Comparison of ENCODE assay signal across 1 cellular context in the genomic region with DNA sequence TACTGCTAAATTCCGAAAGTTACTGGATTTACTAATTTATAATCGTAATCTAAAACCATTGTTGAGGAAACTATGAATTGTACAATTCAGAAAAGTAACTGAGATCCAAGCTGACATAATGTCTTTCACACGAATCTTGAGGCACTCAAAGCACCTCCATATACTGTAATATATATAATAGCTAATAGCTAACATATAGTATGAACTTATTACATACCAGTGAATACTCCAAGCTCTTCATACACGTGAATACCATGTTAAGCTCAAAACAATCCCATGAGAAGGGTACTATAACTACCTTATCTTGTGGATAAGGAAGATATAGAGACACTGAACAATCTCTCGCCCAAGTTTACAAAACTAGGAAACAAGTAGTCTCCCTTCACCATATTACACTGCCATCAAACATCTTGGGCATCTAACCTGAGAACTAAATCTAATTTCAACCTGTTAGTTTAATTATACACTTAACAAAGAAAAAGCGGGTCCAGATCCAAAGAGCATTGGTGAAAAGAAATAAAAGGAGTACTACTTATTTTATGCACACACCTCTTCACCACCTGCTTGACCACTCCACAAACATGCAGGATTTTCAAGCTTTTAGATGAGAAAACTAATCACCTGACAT.
TF ChIP-seq lines count a peak whose summit lies in the region.

No MANE protein-coding gene starts in this region.

TF ChIP-seq in K562, 482 proteins besides CTCF, POLR2A, EP300 and RAD21:
- TF ChIP-seq GATAD2B (IDR thresholded peaks at IDR 0.05; ENCODE audit: borderline replicate concordance) (peak; percentile 67; the same call in 1 of the 2 replicates), ELF1 (tag; IDR thresholded peaks at IDR 0.05) (0 out of 2 replicates have a peak, but pooled peaks have one; percentile 5), BRD4 (IDR thresholded peaks at IDR 0.05) (0 out of 2 replicates have a peak, but pooled peaks have one; percentile 19), NCOA2 (IDR thresholded peaks at IDR 0.05; ENCODE audit: partially characterized antibody in 2 of 2) (peak in 1 of 2 experiments; percentile 80)
- TF ChIP-seq, protein P1, sequence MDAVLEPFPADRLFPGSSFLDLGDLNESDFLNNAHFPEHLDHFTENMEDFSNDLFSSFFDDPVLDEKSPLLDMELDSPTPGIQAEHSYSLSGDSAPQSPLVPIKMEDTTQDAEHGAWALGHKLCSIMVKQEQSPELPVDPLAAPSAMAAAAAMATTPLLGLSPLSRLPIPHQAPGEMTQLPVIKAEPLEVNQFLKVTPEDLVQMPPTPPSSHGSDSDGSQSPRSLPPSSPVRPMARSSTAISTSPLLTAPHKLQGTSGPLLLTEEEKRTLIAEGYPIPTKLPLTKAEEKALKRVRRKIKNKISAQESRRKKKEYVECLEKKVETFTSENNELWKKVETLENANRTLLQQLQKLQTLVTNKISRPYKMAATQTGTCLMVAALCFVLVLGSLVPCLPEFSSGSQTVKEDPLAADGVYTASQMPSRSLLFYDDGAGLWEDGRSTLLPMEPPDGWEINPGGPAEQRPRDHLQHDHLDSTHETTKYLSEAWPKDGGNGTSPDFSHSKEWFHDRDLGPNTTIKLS (IDR thresholded peaks at IDR 0.05; ENCODE audit: borderline replicate concordance, low read depth), result no peak
